11 cellular contexts compared by ENCODE assay signal in genomic region chr3:9514306-9514705, GRCh38. TPM values are rescaled to one million over a fixed set of nuclear protein-coding genes. Genes with fewer than 3 reads are reported as not detected.
"Had no signal": no experiment of that assay in that cellular context is flagged by ENCODE, and none has a peak within 500 bp of the region (broad histone marks: within the 10 kb centered on the region; RNA-seq: fewer than 3 reads in every experiment).

No MANE protein-coding gene starts in this region.

- DNase-seq: KBM-7, KG1 had no signal

- H3K27ac ChIP-seq: HL-60, KMS-11 had no signal

- ATAC-seq: HepG2, K562 had no signal

- H3K9ac ChIP-seq: KMS-11 had no signal

- FAIRE-seq: HepG2, HTR-8/SVneo, K562 had no signal

- H3K4me2 ChIP-seq: KMS-11 had no signal

- H3K4me3 ChIP-seq: K562 had no signal

RNA-seq across cellular contexts. Expression of gene LHFPL4, which starts 39.3 kb away (rescaled TPM):
- total RNA-seq: HT-29, HT1080, IMR-90, K562 had no signal
- polyA plus RNA-seq: IgD-negative memory B cell, IMR-90, K562 had no signal
